Comparison of ENCODE assay signal across 17 cellular contexts in genomic region chr1:163656367-163656766, GRCh38.
A peak's percentile ranks its signal among the peaks of the same experiment; 100 is the strongest.
DNase-seq lines count a peak whose midpoint lies in the region; ATAC-seq, FAIRE-seq and TF ChIP-seq lines count a peak whose summit lies in the region.
"Had no signal": no experiment of that assay in that cellular context is flagged by ENCODE, and none has a peak within 500 bp of the region (broad histone marks: within the 10 kb centered on the region; RNA-seq: fewer than 3 reads in every experiment).

No MANE protein-coding gene starts in this region.

- no peaks in the 10 kb centered on the region for H3K9me3 ChIP-seq in right cardiac atrium (ENCODE audit: control insufficient read depth, low read length)
- H3K9me3 ChIP-seq: Caco-2, SJSA1 had no signal

- intact Hi-C loops in left ventricle myocardium superior (cut with micrococcal nuclease), result no loop called here
- intact Hi-C loops in right cardiac atrium (cut with DNase I), result no loop called here

- ATAC-seq in left ventricle myocardium superior (peak; percentile 50), right cardiac atrium (no peak), GM21381 (IDR thresholded peaks at IDR 0.05; ENCODE audit: unreplicated experiment) (no peak), GM19395 (IDR thresholded peaks at IDR 0.05; ENCODE audit: unreplicated experiment) (no peak), omental fat pad (ENCODE audit: low FRiP score) (no peak)
- ATAC-seq: HCT116, PC-3 had no signal

- H3K27ac ChIP-seq in right cardiac atrium (ENCODE audit: low read length), result no peak overlapping the region
- H3K27ac ChIP-seq: RWPE1, SJSA1 had no signal

- peaks cover 2% of the 10 kb centered on the region for H3K4me1 ChIP-seq in right cardiac atrium (ENCODE audit: control insufficient read depth, insufficient read depth, low read length)
- H3K4me1 ChIP-seq: Caco-2, SJSA1 had no signal

- H3K4me1 Mint-ChIP-seq in nephron progenitor cell, result peaks cover 16% of the 10 kb centered on the region
- H3K4me1 Mint-ChIP-seq: CD4-positive, CD25-positive, alpha-beta regulatory T cell had no signal

- 37% methylated on average over 3 of the region's 3 CpGs for WGBS in right cardiac atrium

- no peaks in the 10 kb centered on the region for H3K27me3 ChIP-seq in right cardiac atrium (ENCODE audit: control insufficient read depth, insufficient read depth)
- H3K27me3 ChIP-seq: SJSA1 had no signal

- H3K9me3 Mint-ChIP-seq in nephron progenitor cell, result no peaks in the 10 kb centered on the region

- no peaks in the 10 kb centered on the region for H3K36me3 Mint-ChIP-seq in nephron progenitor cell (ENCODE audit: low read depth)
- H3K36me3 Mint-ChIP-seq: CD4-positive, CD25-positive, alpha-beta regulatory T cell had no signal

- no peak overlapping the region for H3K4me3 Mint-ChIP-seq in nephron progenitor cell
- H3K4me3 Mint-ChIP-seq: CD4-positive, CD25-positive, alpha-beta regulatory T cell had no signal

- FAIRE-seq in endometrium (lab: Jason Lieb, UNC), result peak; percentile 64

- DNase-seq in left ventricle myocardium superior (no peak), right cardiac atrium (no peak), nephron progenitor cell (no peak), GM19238 (ENCODE audit: insufficient read length, low spot score) (no peak), omental fat pad (ENCODE audit: low spot score) (no peak)
- DNase-seq: Caco-2; CD4-positive, CD25-positive, alpha-beta regulatory T cell; DMS153; NCI-H1105; NCI-H446 treated with DMSO at 0.1 percent for 48 hours; PC-3 had no signal

- peaks cover 4% of the 10 kb centered on the region for H3K27me3 Mint-ChIP-seq in nephron progenitor cell (ENCODE audit: low read depth, poor library complexity)

- no peak overlapping the region for H3K4me3 ChIP-seq in right cardiac atrium (ENCODE audit: low read length)
- H3K4me3 ChIP-seq: SJSA1 had no signal

- TF ChIP-seq CTCF in nephron progenitor cell (IDR thresholded peaks at IDR 0.05) (no peak), omental fat pad (IDR thresholded peaks at IDR 0.05) (no peak)

- H3K27ac Mint-ChIP-seq in nephron progenitor cell, result peak overlapping the region; percentile 36
- H3K27ac Mint-ChIP-seq: CD4-positive, CD25-positive, alpha-beta regulatory T cell had no signal
